1 cellular context compared by ENCODE assay signal in genomic region chr13:110108348-110109139, GRCh38.
TF ChIP-seq lines count a peak whose summit lies in the region.

No MANE protein-coding gene starts in this region.

TF ChIP-seq in K562, 482 proteins besides CTCF, POLR2A, EP300 and RAD21 (continued from another document):
- peak; percentile 70; the same call in 1 of the 2 replicates for TF ChIP-seq STAG1 (CRISPR knock-in tag; IDR thresholded peaks at IDR 0.05; ENCODE audit: borderline replicate concordance)
- no peak for TF ChIP-seq ZNF175 (CRISPR knock-in tag; IDR thresholded peaks at IDR 0.05; ENCODE audit: low read depth)
- no peak for TF ChIP-seq MCM2 (IDR thresholded peaks at IDR 0.05; ENCODE audit: low read depth)
- TF ChIP-seq TSC22D4 (tag; IDR thresholded peaks at IDR 0.05) = 0 out of 2 replicates have a peak, but pooled peaks have one; percentile 45
- no peak for TF ChIP-seq CBX3 (IDR thresholded peaks at IDR 0.05; ENCODE audit: borderline replicate concordance in 1 of 2, low read length in 2 of 2)
